17 cellular contexts compared by ENCODE assay signal in the genomic region with DNA sequence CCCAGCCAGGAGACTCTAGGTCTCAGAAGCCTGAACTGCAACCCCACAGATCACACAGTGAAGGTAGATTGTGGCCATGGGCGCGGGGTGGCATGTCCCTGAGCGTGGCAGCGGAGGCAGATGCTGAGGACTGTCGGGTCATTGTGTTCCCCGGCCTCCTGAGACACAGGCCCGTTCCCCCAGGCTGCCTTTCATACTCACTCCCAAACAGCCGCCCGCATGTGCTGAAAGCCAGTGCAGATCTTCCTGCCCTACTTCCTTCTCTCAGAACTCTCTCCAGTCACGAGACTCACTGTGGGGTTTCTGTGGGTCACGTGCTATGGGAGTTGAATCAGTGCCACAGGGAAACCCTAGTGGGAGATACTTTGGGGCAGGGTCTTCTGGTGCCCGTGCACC. TPM values are rescaled to one million over a fixed set of nuclear protein-coding genes. Genes with fewer than 3 reads are reported as not detected.
A peak's percentile ranks its signal among the peaks of the same experiment; 100 is the strongest.
DNase-seq lines count a peak whose midpoint lies in the region; ATAC-seq, FAIRE-seq and TF ChIP-seq lines count a peak whose summit lies in the region.
"Had no signal": no experiment of that assay in that cellular context is flagged by ENCODE, and none has a peak within 500 bp of the region (broad histone marks: within the 10 kb centered on the region; RNA-seq: fewer than 3 reads in every experiment).

No MANE protein-coding gene starts in this region.

- peak overlapping the region; percentile 12 for H3K27ac Mint-ChIP-seq in stimulated activated effector memory CD8-positive, alpha-beta T cell treated with anti-CD3 and anti-CD28 coated beads, Interleukin-12 subunit alpha, Interleukin-12 subunit beta, amount 100 ng/mL, for 72 hours
- H3K27ac Mint-ChIP-seq: CD4-positive, alpha-beta T cell; IgD-negative memory B cell had no signal

- intact Hi-C loops in kidney (cut with DNase I): no loop called here

- H3K27me3 ChIP-seq in BLaER1 treated with 17β-estradiol and CSF1 and Interleukin-3, amounts not matched to agents 10 nM and 100 nM: no peaks in the 10 kb centered on the region

- H3K9me3 Mint-ChIP-seq in stimulated activated effector memory CD8-positive, alpha-beta T cell treated with anti-CD3 and anti-CD28 coated beads, Interleukin-12 subunit alpha, Interleukin-12 subunit beta, amount 100 ng/mL, for 72 hours: no peaks in the 10 kb centered on the region
- H3K9me3 Mint-ChIP-seq: CD4-positive, alpha-beta T cell; IgD-negative memory B cell had no signal

- no peak overlapping the region for H3K4me3 Mint-ChIP-seq in stimulated activated effector memory CD8-positive, alpha-beta T cell treated with anti-CD3 and anti-CD28 coated beads, Interleukin-12 subunit alpha, Interleukin-12 subunit beta, amount 100 ng/mL, for 72 hours
- H3K4me3 Mint-ChIP-seq: CD4-positive, alpha-beta T cell; IgD-negative memory B cell had no signal

- H3K9ac ChIP-seq in BLaER1 treated with 17β-estradiol and CSF1 and Interleukin-3, amounts not matched to agents 10 nM and 100 nM: peak overlapping the region in 10 of 11 experiments; percentile 14 to 67 (median 49); a peak in 13 of 22 replicates
- no peak overlapping the region for H3K9ac ChIP-seq in kidney (ENCODE audit: low read length in 2 of 2)

- peaks cover 80 to 100% (median 99%) of the 10 kb centered on the region in 11 experiments for H3K36me3 ChIP-seq in BLaER1 treated with 17β-estradiol and CSF1 and Interleukin-3, amounts not matched to agents 10 nM and 100 nM
- peaks cover 11 to 31% of the 10 kb centered on the region in 2 donors for H3K36me3 ChIP-seq in kidney (ENCODE audit: control insufficient read depth in 1 of 2, insufficient read depth in 2 of 2, low read length in 2 of 2)

- peaks cover 15 to 47% (median 19%) of the 10 kb centered on the region in 10 experiments for H3K4me1 ChIP-seq in BLaER1 treated with 17β-estradiol and CSF1 and Interleukin-3, amounts not matched to agents 10 nM and 100 nM
- H3K4me1 ChIP-seq in kidney (ENCODE audit: control insufficient read depth in 1 of 2, insufficient read depth in 1 of 2, low read depth in 1 of 2, low read length in 2 of 2): peaks cover 0 to 5% of the 10 kb centered on the region in 2 donors

- peak overlapping the region; percentile 27 to 72 (median 59); a peak in 19 of 22 replicates for H3K27ac ChIP-seq in BLaER1 treated with 17β-estradiol and CSF1 and Interleukin-3, amounts not matched to agents 10 nM and 100 nM
- no peak overlapping the region for H3K27ac ChIP-seq in kidney (ENCODE audit: low read depth in 2 of 2, low read length in 2 of 2)

- peaks cover 5% of the 10 kb centered on the region for H3K4me1 Mint-ChIP-seq in stimulated activated effector memory CD8-positive, alpha-beta T cell treated with anti-CD3 and anti-CD28 coated beads, Interleukin-12 subunit alpha, Interleukin-12 subunit beta, amount 100 ng/mL, for 72 hours

- H4K20me1 ChIP-seq in BLaER1 treated with 17β-estradiol and CSF1 and Interleukin-3, amounts not matched to agents 10 nM and 100 nM: peaks cover 0 to 30% (median 5%) of the 10 kb centered on the region in 11 experiments; a peak in 10 of 22 replicates

- FAIRE-seq in kidney (lab: Jason Lieb, UNC): no peak
- FAIRE-seq: HTR-8/SVneo had no signal

- H3K9me3 ChIP-seq in BLaER1 treated with 17β-estradiol and CSF1 and Interleukin-3, amounts not matched to agents 10 nM and 100 nM (replicated peaks in 1 of 11): no peaks in the 10 kb centered on the region
- H3K9me3 ChIP-seq in kidney (ENCODE audit: control insufficient read depth in 1 of 2, low read length in 2 of 2): no peaks in the 10 kb centered on the region

- DNase-seq in MV-4-11 (lab: John Stamatoyannopoulos, UW): peak; percentile 62
- DNase-seq in kidney: peak; percentile 49
- DNase-seq in stimulated activated effector memory CD8-positive, alpha-beta T cell treated with anti-CD3 and anti-CD28 coated beads, Interleukin-12 subunit alpha, Interleukin-12 subunit beta, amount 100 ng/mL, for 72 hours (ENCODE audit: low spot score in 2 of 2): no peak
- DNase-seq in activated gamma-delta T cell (lab: John Stamatoyannopoulos, UW): no peak
- DNase-seq in NCI-H526 treated with DMSO at 0.1 percent for 48 hours (lab: John Stamatoyannopoulos, UW): no peak
- DNase-seq: CD4-positive, alpha-beta T cell; EL; H7; NCI-H1417; NCI-H1930; OCI-M1; SHP77 treated with DMSO at 0.1 percent for 48 hours had no signal

- peaks cover 51% of the 10 kb centered on the region for H3K36me3 Mint-ChIP-seq in stimulated activated effector memory CD8-positive, alpha-beta T cell treated with anti-CD3 and anti-CD28 coated beads, Interleukin-12 subunit alpha, Interleukin-12 subunit beta, amount 100 ng/mL, for 72 hours
- H3K36me3 Mint-ChIP-seq: IgD-negative memory B cell had no signal

- peak overlapping the region in 1 of 10 experiments; percentile 11; a peak in 1 of 20 replicates for H3K4me3 ChIP-seq in BLaER1 treated with 17β-estradiol and CSF1 and Interleukin-3, amounts not matched to agents 10 nM and 100 nM
- H3K4me3 ChIP-seq in kidney (ENCODE audit: low read length in 2 of 2): no peak overlapping the region

- peak overlapping the region; percentile 22 to 91 (median 41); a peak in 16 of 22 replicates for H3K4me2 ChIP-seq in BLaER1 treated with 17β-estradiol and CSF1 and Interleukin-3, amounts not matched to agents 10 nM and 100 nM

- no peak for TF ChIP-seq CTCF in kidney (IDR thresholded peaks at IDR 0.05; ENCODE audit: borderline replicate concordance, extremely low read depth, insufficient read depth)

- no peak for ATAC-seq in stimulated activated effector memory CD8-positive, alpha-beta T cell treated with anti-CD3 and anti-CD28 coated beads, Interleukin-12 subunit alpha, Interleukin-12 subunit beta, amount 100 ng/mL, for 72 hours
- ATAC-seq in HG02678 (IDR thresholded peaks at IDR 0.05; ENCODE audit: unreplicated experiment): no peak

RNA-seq across cellular contexts. Expression of gene ZNF467, which starts 48.0 kb away (rescaled TPM):
- 24.5 TPM for total RNA-seq in kidney
- 15.0 TPM for polyA plus RNA-seq in kidney (ENCODE audit: insufficient read depth, low read depth, low replicate concordance)
- total RNA-seq: RPMI7951 had no signal
- polyA plus RNA-seq: IgD-negative memory B cell had no signal

Comparison
In these comparisons a context has a peak if more than half of its experiments do, and no peak if none do; other contexts are left out.
1. H3K27ac ChIP-seq: peak in BLaER1 treated with 17β-estradiol and CSF1 and Interleukin-3, amounts not matched to agents 10 nM and 100 nM (11 of 11); none in kidney (0 of 2).
2. H3K9ac ChIP-seq: peak in BLaER1 treated with 17β-estradiol and CSF1 and Interleukin-3, amounts not matched to agents 10 nM and 100 nM (10 of 11); none in kidney (0 of 2).
3. DNase-seq: peak in MV-4-11 (single experiment) and kidney (single experiment); none in stimulated activated effector memory CD8-positive, alpha-beta T cell treated with anti-CD3 and anti-CD28 coated beads, Interleukin-12 subunit alpha, Interleukin-12 subunit beta, amount 100 ng/mL, for 72 hours (0 of 2), activated gamma-delta T cell (single experiment) and NCI-H526 treated with DMSO at 0.1 percent for 48 hours (single experiment).